In the genomic region with DNA sequence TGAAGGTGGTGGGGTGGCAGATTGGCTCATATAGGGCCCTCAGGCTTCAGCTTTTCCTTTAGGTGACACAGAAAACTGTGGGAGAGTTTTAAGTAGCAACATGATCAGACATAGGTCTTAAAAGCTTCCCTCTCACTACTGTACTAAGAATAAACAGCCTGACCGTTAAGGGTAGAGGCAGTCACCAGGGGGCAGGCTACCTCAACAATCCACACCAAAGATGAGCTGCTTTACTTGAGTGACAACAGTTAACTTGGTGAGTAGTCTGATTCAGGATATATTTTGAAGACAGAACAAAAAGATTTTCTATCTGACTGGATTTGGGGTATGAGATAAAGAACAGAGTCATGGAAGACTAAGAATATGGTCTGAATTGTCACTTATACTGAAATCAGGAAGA, we compare ENCODE assay signal across 1 cellular context.
TF ChIP-seq lines count a peak whose summit lies in the region.

No MANE protein-coding gene starts in this region.

TF ChIP-seq in HEK293, 187 proteins besides CTCF, POLR2A, EP300 and RAD21 (continued from another document):
- TF ChIP-seq, protein P1, sequence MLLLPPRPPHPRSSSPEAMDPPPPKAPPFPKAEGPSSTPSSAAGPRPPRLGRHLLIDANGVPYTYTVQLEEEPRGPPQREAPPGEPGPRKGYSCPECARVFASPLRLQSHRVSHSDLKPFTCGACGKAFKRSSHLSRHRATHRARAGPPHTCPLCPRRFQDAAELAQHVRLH (tag by site-specific recombination; IDR thresholded peaks at IDR 0.05) = no peak
- TF ChIP-seq ZNF843 (tag by site-specific recombination; IDR thresholded peaks at IDR 0.05) (no peak), ZNF184 (tag by site-specific recombination; IDR thresholded peaks at IDR 0.05) (no peak), ZSCAN16 (tag by site-specific recombination; IDR thresholded peaks at IDR 0.05) (no peak), ZNF626 (tag by site-specific recombination; IDR thresholded peaks at IDR 0.05) (no peak)
- TF ChIP-seq, protein P2, sequence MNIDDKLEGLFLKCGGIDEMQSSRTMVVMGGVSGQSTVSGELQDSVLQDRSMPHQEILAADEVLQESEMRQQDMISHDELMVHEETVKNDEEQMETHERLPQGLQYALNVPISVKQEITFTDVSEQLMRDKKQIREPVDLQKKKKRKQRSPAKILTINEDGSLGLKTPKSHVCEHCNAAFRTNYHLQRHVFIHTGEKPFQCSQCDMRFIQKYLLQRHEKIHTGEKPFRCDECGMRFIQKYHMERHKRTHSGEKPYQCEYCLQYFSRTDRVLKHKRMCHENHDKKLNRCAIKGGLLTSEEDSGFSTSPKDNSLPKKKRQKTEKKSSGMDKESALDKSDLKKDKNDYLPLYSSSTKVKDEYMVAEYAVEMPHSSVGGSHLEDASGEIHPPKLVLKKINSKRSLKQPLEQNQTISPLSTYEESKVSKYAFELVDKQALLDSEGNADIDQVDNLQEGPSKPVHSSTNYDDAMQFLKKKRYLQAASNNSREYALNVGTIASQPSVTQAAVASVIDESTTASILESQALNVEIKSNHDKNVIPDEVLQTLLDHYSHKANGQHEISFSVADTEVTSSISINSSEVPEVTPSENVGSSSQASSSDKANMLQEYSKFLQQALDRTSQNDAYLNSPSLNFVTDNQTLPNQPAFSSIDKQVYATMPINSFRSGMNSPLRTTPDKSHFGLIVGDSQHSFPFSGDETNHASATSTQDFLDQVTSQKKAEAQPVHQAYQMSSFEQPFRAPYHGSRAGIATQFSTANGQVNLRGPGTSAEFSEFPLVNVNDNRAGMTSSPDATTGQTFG (tag by site-specific recombination; IDR thresholded peaks at IDR 0.05; ENCODE audit: borderline replicate concordance) = no peak
